In the genomic region with DNA sequence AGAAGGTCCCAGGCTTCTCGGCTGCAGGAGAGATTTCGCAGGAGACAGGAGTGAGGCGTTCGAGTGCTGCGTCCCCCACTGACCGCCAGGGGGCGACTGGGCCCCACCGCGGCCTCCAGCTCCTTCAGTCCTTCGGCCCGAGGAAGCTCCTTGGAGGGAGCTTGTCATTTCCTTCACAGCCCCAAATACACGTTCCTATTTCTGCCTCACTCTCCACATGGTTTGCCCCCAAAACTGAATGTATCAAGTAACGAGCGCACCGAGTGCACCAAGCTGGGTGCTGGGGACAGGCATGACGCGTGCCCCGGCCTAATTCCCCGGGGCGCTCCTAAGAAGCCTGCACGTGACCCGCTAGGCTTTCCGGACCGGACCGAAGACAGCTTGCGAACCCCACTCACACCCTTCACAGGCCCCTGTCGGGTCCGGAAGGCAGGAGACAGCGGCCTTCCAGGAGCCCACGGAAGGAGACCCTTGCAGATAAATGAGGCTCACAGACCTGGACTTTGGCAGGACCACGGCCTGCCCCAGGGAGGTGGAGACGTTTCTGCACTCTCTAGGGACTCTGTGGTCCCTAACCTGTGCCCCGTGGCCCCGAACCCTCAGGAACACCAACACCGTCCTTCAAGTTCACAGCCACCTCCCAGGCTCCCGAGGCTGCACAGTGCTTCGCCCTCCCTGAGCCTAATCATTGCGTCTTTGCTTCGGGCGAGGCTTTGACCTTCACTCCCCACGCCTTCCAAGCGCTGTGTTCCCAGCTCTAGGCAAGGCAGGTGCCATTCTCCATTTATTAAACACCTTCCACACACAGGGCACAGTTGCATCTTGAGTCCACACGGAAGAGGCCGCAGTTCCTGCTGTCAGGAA, we compare ENCODE assay signal across 8 cellular contexts. TPM values are rescaled to one million over a fixed set of nuclear protein-coding genes. Genes with fewer than 3 reads are reported as not detected.
A peak's percentile ranks its signal among the peaks of the same experiment; 100 is the strongest.
DNase-seq lines count a peak whose midpoint lies in the region; ATAC-seq, FAIRE-seq and TF ChIP-seq lines count a peak whose summit lies in the region.

No MANE protein-coding gene starts in this region.

- no peak overlapping the region for H3K4me3 ChIP-seq in A673 (ENCODE audit: low read depth, low read length, poor library complexity, severe bottlenecking)
- H3K4me3 ChIP-seq in breast epithelium = peak overlapping the region in 1 of 3 donors; percentile 16
- no peak overlapping the region for H3K4me3 ChIP-seq in kidney (ENCODE audit: low read length in 2 of 2)

- H3K36me3 ChIP-seq in A673 (ENCODE audit: insufficient read depth, low read length, poor library complexity, severe bottlenecking) (no peaks in the 10 kb centered on the region), breast epithelium (no peaks in the 10 kb centered on the region), kidney (ENCODE audit: control insufficient read depth in 1 of 2, insufficient read depth in 2 of 2, low read length in 2 of 2) (no peaks in the 10 kb centered on the region)

- no peak for ATAC-seq in GM21825 (IDR thresholded peaks at IDR 0.05; ENCODE audit: unreplicated experiment)

- no TSS peak for BruUV-seq in A673 (replicated peaks; lab: Mats Ljungman, UMichigan)

- H3K27me3 ChIP-seq in A673 (replicated peaks; ENCODE audit: insufficient read depth, low read depth, low read length, poor library complexity) = no peaks in the 10 kb centered on the region
- peaks cover 0 to 6% of the 10 kb centered on the region in 2 donors for H3K27me3 ChIP-seq in breast epithelium

- no peak for TF ChIP-seq POLR2A in GM12892 (IDR thresholded peaks at IDR 0.05; ENCODE audit: low read depth, low read length)
- TF ChIP-seq POLR2A in breast epithelium (IDR thresholded peaks at IDR 0.05) = no peak

- CTCF ChIA-PET in A673 (lab: Charles Lee) = interaction anchor here (0.5 to 1.0 kb wide), 7 partner anchors 11 to 412 kb away, joined by 3 to 5 read pairs (median 3); no protein-coding TSS in a partner anchor

- FAIRE-seq in GM12892 (lab: Jason Lieb, UNC) (peak; percentile 60), kidney (lab: Jason Lieb, UNC) (no peak)

- H3K9me3 ChIP-seq in A673 (ENCODE audit: low read depth, low read length, poor library complexity, severe bottlenecking) = no peaks in the 10 kb centered on the region
- H3K9me3 ChIP-seq in breast epithelium = no peaks in the 10 kb centered on the region
- H3K9me3 ChIP-seq in kidney (ENCODE audit: control insufficient read depth in 1 of 2, low read length in 2 of 2) = no peaks in the 10 kb centered on the region

- POLR2A ChIA-PET in A673 (lab: Charles Lee; ENCODE audit: low non-redundant PET) = no interaction called here

- H3K4me1 ChIP-seq in A673 (ENCODE audit: insufficient read depth, low read length, poor library complexity, severe bottlenecking) (no peaks in the 10 kb centered on the region), breast epithelium (no peaks in the 10 kb centered on the region), kidney (ENCODE audit: control insufficient read depth in 1 of 2, insufficient read depth in 1 of 2, low read depth in 1 of 2, low read length in 2 of 2) (peaks cover 3 to 5% of the 10 kb centered on the region in 2 donors)

- intact Hi-C loops in A673 (cut with micrococcal nuclease; ENCODE audit: unreplicated experiment) (no loop called here), breast epithelium (cut with DNase I; ENCODE audit: low total_unique reads) (no loop called here), kidney (cut with DNase I) (no loop called here)

- peak; percentile 79 for DNase-seq in A673 (ENCODE audit: low spot score)
- peak; percentile 78 for DNase-seq in GM12892 (ENCODE audit: insufficient read length)
- DNase-seq in HUDEP-2 (lab: John Stamatoyannopoulos, UW; ENCODE audit: unreplicated experiment in 76 of 76) = peak in 40 of 76 experiments; percentile 4 to 60 (median 22)
- DNase-seq in T follicular helper cell (ENCODE audit: low read depth) = peak; percentile 5
- DNase-seq in breast epithelium (ENCODE audit: low spot score in 2 of 2) = peak in 1 of 2 donors; percentile 67
- peak; percentile 78 for DNase-seq in kidney
- DNase-seq in stimulated activated CD4-positive, alpha-beta T cell treated with anti-CD3 and anti-CD28 coated beads, Interleukin-15, amount 100 ng/mL, for 24 hours = peak; percentile 68

- peak; percentile 94 for TF ChIP-seq CTCF in A673 (conservative IDR thresholded peaks at IDR 0.05; ENCODE audit: low read depth, low read length)
- peak; percentile 57 to 78 (median 57) for TF ChIP-seq CTCF in breast epithelium (IDR thresholded peaks at IDR 0.05)
- peak; percentile 75 for TF ChIP-seq CTCF in kidney (IDR thresholded peaks at IDR 0.05; ENCODE audit: borderline replicate concordance, extremely low read depth, insufficient read depth)

- H3K27ac ChIP-seq in A673 (ENCODE audit: low read depth, low read length, poor library complexity, severe bottlenecking) (no peak overlapping the region), breast epithelium (no peak overlapping the region), kidney (ENCODE audit: low read depth in 2 of 2, low read length in 2 of 2) (no peak overlapping the region)

- no peak overlapping the region for H3K9ac ChIP-seq in kidney (ENCODE audit: low read length in 2 of 2)

RNA-seq across cellular contexts. Expression of a gene that starts 13.0 kb away (rescaled TPM):
- total RNA-seq in A673 (2021) (28.9 and 34.4 TPM in 2 replicates), breast epithelium (10 to 100 TPM; 19.3 to 50.1 (median 24.3) TPM), kidney (24.9 TPM)
- polyA plus RNA-seq in GM12892 (2012; ENCODE audit: missing spikeins) = 23.5 TPM
- 64.9 TPM for polyA plus RNA-seq in kidney (ENCODE audit: insufficient read depth, low read depth, low replicate concordance)
